ENCODE assay signal across 1 cellular context in the genomic region with DNA sequence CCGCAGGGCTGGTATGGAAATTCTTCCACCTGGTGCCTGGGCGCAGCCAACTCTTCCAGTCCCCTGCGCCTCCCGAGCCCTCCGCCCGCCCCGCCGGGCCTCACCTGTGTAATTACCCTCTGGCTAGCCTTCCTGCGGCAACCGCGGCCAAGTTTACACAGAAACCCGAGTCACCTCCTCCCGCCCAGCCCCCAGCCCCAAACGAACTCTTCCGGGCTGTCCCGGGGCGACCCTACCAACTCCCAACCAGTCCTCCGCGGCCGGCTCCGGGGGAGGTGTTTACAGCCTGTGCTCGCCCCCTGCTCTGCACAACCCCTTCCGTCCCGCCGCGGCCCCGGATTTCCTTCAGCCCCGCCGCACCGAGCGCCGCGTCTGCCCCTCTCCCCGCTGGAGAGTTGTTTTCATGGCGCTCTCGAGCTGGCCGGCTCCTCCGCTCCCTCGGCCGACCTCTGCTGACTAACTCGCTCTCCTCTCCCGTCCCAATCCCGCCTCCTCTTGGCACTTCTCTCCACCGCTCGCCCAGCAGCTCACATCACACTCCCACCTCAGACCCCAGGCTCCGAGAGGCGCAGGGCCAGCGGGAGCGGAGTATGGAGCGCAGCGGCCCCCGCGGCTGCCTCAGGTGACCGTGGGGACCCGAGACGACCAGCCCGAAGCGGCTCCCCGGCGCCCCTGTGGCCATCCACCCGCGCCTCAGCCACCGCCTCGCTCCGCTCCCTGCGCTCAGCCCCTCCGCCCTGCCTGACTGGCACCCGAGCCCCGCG.
TF ChIP-seq lines count a peak whose summit lies in the region.

No MANE protein-coding gene starts in this region.

TF ChIP-seq in WTC11, 78 proteins besides CTCF, POLR2A, EP300 and RAD21 (continued from another document):
- TF ChIP-seq, protein P1, sequence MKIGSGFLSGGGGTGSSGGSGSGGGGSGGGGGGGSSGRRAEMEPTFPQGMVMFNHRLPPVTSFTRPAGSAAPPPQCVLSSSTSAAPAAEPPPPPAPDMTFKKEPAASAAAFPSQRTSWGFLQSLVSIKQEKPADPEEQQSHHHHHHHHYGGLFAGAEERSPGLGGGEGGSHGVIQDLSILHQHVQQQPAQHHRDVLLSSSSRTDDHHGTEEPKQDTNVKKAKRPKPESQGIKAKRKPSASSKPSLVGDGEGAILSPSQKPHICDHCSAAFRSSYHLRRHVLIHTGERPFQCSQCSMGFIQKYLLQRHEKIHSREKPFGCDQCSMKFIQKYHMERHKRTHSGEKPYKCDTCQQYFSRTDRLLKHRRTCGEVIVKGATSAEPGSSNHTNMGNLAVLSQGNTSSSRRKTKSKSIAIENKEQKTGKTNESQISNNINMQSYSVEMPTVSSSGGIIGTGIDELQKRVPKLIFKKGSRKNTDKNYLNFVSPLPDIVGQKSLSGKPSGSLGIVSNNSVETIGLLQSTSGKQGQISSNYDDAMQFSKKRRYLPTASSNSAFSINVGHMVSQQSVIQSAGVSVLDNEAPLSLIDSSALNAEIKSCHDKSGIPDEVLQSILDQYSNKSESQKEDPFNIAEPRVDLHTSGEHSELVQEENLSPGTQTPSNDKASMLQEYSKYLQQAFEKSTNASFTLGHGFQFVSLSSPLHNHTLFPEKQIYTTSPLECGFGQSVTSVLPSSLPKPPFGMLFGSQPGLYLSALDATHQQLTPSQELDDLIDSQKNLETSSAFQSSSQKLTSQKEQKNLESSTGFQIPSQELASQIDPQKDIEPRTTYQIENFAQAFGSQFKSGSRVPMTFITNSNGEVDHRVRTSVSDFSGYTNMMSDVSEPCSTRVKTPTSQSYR (CRISPR knock-in tag; IDR thresholded peaks at IDR 0.05), result 0 out of 2 replicates have a peak, but pooled peaks have one; percentile 57
- TF ChIP-seq SP1 (CRISPR knock-in tag; conservative IDR thresholded peaks at IDR 0.05) (peak; percentile 46), ZNF232 (CRISPR knock-in tag; IDR thresholded peaks at IDR 0.05) (0 out of 2 replicates have a peak, but pooled peaks have one; percentile 34), JUN (CRISPR knock-in tag; IDR thresholded peaks at IDR 0.05) (no peak), NFATC4 (CRISPR knock-in tag; IDR thresholded peaks at IDR 0.05) (no peak)
- TF ChIP-seq, protein P2, sequence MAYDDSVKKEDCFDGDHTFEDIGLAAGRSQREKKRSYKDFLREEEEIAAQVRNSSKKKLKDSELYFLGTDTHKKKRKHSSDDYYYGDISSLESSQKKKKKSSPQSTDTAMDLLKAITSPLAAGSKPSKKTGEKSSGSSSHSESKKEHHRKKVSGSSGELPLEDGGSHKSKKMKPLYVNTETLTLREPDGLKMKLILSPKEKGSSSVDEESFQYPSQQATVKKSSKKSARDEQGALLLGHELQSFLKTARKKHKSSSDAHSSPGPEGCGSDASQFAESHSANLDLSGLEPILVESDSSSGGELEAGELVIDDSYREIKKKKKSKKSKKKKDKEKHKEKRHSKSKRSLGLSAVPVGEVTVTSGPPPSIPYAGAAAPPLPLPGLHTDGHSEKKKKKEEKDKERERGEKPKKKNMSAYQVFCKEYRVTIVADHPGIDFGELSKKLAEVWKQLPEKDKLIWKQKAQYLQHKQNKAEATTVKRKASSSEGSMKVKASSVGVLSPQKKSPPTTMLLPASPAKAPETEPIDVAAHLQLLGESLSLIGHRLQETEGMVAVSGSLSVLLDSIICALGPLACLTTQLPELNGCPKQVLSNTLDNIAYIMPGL (CRISPR knock-in tag; IDR thresholded peaks at IDR 0.05), result peak; percentile 46; the same call in 1 of the 2 replicates
- TF ChIP-seq, protein P3, sequence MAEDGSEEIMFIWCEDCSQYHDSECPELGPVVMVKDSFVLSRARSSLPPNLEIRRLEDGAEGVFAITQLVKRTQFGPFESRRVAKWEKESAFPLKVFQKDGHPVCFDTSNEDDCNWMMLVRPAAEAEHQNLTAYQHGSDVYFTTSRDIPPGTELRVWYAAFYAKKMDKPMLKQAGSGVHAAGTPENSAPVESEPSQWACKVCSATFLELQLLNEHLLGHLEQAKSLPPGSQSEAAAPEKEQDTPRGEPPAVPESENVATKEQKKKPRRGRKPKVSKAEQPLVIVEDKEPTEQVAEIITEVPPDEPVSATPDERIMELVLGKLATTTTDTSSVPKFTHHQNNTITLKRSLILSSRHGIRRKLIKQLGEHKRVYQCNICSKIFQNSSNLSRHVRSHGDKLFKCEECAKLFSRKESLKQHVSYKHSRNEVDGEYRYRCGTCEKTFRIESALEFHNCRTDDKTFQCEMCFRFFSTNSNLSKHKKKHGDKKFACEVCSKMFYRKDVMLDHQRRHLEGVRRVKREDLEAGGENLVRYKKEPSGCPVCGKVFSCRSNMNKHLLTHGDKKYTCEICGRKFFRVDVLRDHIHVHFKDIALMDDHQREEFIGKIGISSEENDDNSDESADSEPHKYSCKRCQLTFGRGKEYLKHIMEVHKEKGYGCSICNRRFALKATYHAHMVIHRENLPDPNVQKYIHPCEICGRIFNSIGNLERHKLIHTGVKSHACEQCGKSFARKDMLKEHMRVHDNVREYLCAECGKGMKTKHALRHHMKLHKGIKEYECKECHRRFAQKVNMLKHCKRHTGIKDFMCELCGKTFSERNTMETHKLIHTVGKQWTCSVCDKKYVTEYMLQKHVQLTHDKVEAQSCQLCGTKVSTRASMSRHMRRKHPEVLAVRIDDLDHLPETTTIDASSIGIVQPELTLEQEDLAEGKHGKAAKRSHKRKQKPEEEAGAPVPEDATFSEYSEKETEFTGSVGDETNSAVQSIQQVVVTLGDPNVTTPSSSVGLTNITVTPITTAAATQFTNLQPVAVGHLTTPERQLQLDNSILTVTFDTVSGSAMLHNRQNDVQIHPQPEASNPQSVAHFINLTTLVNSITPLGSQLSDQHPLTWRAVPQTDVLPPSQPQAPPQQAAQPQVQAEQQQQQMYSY (CRISPR knock-in tag; IDR thresholded peaks at IDR 0.05), result 0 out of 2 replicates have a peak, but pooled peaks have one; percentile 35
